In genomic region chr16:1335211-1335971, GRCh38 we compare ENCODE assay signal across 19 cellular contexts. TPM values are rescaled to one million over a fixed set of nuclear protein-coding genes. Genes with fewer than 3 reads are reported as not detected.
A peak's percentile ranks its signal among the peaks of the same experiment; 100 is the strongest.
DNase-seq lines count a peak whose midpoint lies in the region; TF ChIP-seq lines count a peak whose summit lies in the region.
"Had no signal": no experiment of that assay in that cellular context is flagged by ENCODE, and none has a peak within 500 bp of the region (broad histone marks: within the 10 kb centered on the region; RNA-seq: fewer than 3 reads in every experiment).

No MANE protein-coding gene starts in this region.

- intact Hi-C loops in dorsolateral prefrontal cortex (cut with DNase I): no loop called here

- H3K36me3 ChIP-seq in neuron (ENCODE audit: insufficient read depth, low read length) (no peaks in the 10 kb centered on the region), MG63 (no peaks in the 10 kb centered on the region)
- H3K36me3 ChIP-seq: colonic mucosa had no signal

- H3K4me1 ChIP-seq in neuron (ENCODE audit: insufficient read depth, low read length): peaks cover 54% of the 10 kb centered on the region
- H3K4me1 ChIP-seq: foreskin keratinocyte had no signal

- no peak for TF ChIP-seq CTCF in dorsolateral prefrontal cortex (IDR thresholded peaks at IDR 0.05 in 54 of 56, conservative IDR thresholded peaks at IDR 0.05 in 2 of 56; ENCODE audit: low read depth in 1 of 56, partially characterized antibody in 56 of 56)

- DNase-seq in DMS79 treated with DMSO at 0.1 percent for 48 hours (lab: John Stamatoyannopoulos, UW): peak; percentile 33
- no peak for DNase-seq in DMS79 (lab: John Stamatoyannopoulos, UW)
- DNase-seq in NCI-H146 (lab: John Stamatoyannopoulos, UW): peak; percentile 72
- peak in 5 of 10 donors; percentile 24 to 67 (median 43) for DNase-seq in dorsolateral prefrontal cortex
- no peak for DNase-seq in SIG-M5 (lab: John Stamatoyannopoulos, UW)
- no peak for DNase-seq in hepatic stellate cell (ENCODE audit: low spot score)
- DNase-seq in MG63: no peak
- DNase-seq: 8988T; activated CD4-positive, alpha-beta T cell treated with anti-CD3 and anti-CD28 coated beads for 48 hours; activated naive CD4-positive, alpha-beta T cell; colonic mucosa; foreskin keratinocyte; left ventricle myocardium superior; NCI-H510A; PC-3; trophoblast cell had no signal

- H3K9me3 ChIP-seq in neuron (ENCODE audit: low read length): no peaks in the 10 kb centered on the region
- peaks cover 1% of the 10 kb centered on the region; the same call in 1 of the 2 replicates for H3K9me3 ChIP-seq in MG63
- H3K9me3 ChIP-seq: colonic mucosa had no signal

- H3K27me3 ChIP-seq in dorsolateral prefrontal cortex (peaks cover 0 to 71% (median 31%) of the 10 kb centered on the region in 45 donors), neuron (ENCODE audit: insufficient read depth, low read length) (peaks cover 22% of the 10 kb centered on the region), MG63 (peaks cover 62% of the 10 kb centered on the region)

- H3K4me3 ChIP-seq in dorsolateral prefrontal cortex: peak overlapping the region in 52 of 59 donors; percentile 2 to 70 (median 58)
- peak overlapping the region; percentile 20 for H3K4me3 ChIP-seq in neuron (ENCODE audit: low read length)
- H3K4me3 ChIP-seq in MG63: no peak overlapping the region
- H3K4me3 ChIP-seq: K562 had no signal

- H3K27ac ChIP-seq in dorsolateral prefrontal cortex: peak overlapping the region in 34 of 59 donors; percentile 2 to 84 (median 59)
- H3K27ac ChIP-seq: colonic mucosa, foreskin keratinocyte, HL-60 had no signal

- no peak overlapping the region for H2AFZ ChIP-seq in neuron (ENCODE audit: low read depth, low read length)

RNA-seq across cellular contexts. Expression of gene BAIAP3, which starts 1.9 kb away (rescaled TPM):
- 100 to 1,000 TPM in 100 of 120 experiments, 10 to 100 TPM in 20; 24.1 to 289 (median 137) TPM for total RNA-seq in dorsolateral prefrontal cortex
- 1.1 TPM in 1 of 2 replicates, not detected in the other for total RNA-seq in MG63 (2014; rRNA removed; shearing (Covaris generic); ENCODE audit: low replicate concordance)

RNA-seq across cellular contexts. Expression of gene TSR3, which starts 16.3 kb away (rescaled TPM):
- 10 to 100 TPM; 30.3 to 68.2 (median 46.8) TPM for total RNA-seq in dorsolateral prefrontal cortex
- total RNA-seq in MG63 (2014; rRNA removed; shearing (Covaris generic); ENCODE audit: low replicate concordance): 138 and 174 TPM in 2 replicates

RNA-seq across cellular contexts. Expression of gene GNPTG, which starts 16.3 kb away (rescaled TPM):
- total RNA-seq in dorsolateral prefrontal cortex: 100 to 1,000 TPM in 112 of 120 experiments, 10 to 100 TPM in 8; 85.9 to 151 (median 118) TPM
- 40.9 and 52.2 TPM in 2 replicates for total RNA-seq in MG63 (2014; rRNA removed; shearing (Covaris generic); ENCODE audit: low replicate concordance)

RNA-seq across cellular contexts. Expression of gene UBE2I, which starts 26.0 kb away (rescaled TPM):
- 100 to 1,000 TPM in 1 of 120 experiments, 10 to 100 TPM in 119; 66.6 to 108 (median 83.6) TPM for total RNA-seq in dorsolateral prefrontal cortex
- total RNA-seq in MG63 (2014; rRNA removed; shearing (Covaris generic); ENCODE audit: low replicate concordance): 154 and 228 TPM in 2 replicates

Comparison
In these comparisons a context has a peak if more than half of its experiments do, and no peak if none do; other contexts are left out.
1. DNase-seq: peak in DMS79 treated with DMSO at 0.1 percent for 48 hours (single experiment) and NCI-H146 (single experiment); none in DMS79 (single experiment), SIG-M5 (single experiment), hepatic stellate cell (single experiment) and MG63 (single experiment).
2. RNA of gene BAIAP3, which starts 1.9 kb away (total RNA-seq): 24.1 to 289 TPM in dorsolateral prefrontal cortex; 1.1 TPM in MG63; every median in the first group is over 10 times any median in the second.